ENCODE assay signal across 15 cellular contexts in the genomic region with DNA sequence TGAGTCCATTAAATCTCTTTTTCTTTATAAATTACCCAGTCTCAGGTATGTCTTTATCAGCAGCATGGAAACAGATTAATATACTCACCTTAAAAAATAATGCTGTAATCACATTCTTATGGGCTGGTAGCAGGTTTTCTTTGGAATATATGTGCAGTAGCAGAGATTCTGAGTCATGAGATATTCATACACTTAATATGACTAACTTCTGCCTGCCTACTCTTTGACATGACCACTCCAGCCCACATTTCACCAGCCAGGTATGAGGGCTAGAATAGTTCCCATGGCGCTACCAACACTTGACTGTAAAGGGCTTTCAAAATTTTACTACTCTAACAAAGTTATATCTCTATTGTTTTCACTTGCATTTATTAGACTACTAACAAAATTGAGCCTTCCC.
A peak's percentile ranks its signal among the peaks of the same experiment; 100 is the strongest.
DNase-seq lines count a peak whose midpoint lies in the region; ATAC-seq, FAIRE-seq and TF ChIP-seq lines count a peak whose summit lies in the region.
"Had no signal": no experiment of that assay in that cellular context is flagged by ENCODE, and none has a peak within 500 bp of the region (broad histone marks: within the 10 kb centered on the region; RNA-seq: fewer than 3 reads in every experiment).

No MANE protein-coding gene starts in this region.

- H3K4me1 Mint-ChIP-seq in CD14-positive monocyte (no peaks in the 10 kb centered on the region), WTC11 (no peaks in the 10 kb centered on the region)
- H3K4me1 Mint-ChIP-seq: H9 had no signal

- H3K9me2 ChIP-seq in GM23248 (ENCODE audit: insufficient read depth) (no peaks in the 10 kb centered on the region), PC-3 (replicated peaks; ENCODE audit: low read length) (no peaks in the 10 kb centered on the region)

- H3K27me3 ChIP-seq in GM23248 (replicated peaks; ENCODE audit: insufficient read depth) = no peaks in the 10 kb centered on the region
- no peaks in the 10 kb centered on the region for H3K27me3 ChIP-seq in PC-3 (ENCODE audit: low read length)
- no peaks in the 10 kb centered on the region for H3K27me3 ChIP-seq in bronchial epithelial cell (ENCODE audit: control insufficient read depth, insufficient read depth, low read length)
- no peaks in the 10 kb centered on the region for H3K27me3 ChIP-seq in foreskin keratinocyte
- H3K27me3 ChIP-seq: BLaER1 had no signal

- 54 to 71% methylated on average over 1 of the region's 1 CpG for WGBS in GM23248 (ENCODE audit: low coverage in 1 of 2, low lambda C conversion rate in 2 of 2, missing lambda C conversion rate in 2 of 2), 2 experiments

- in situ Hi-C loops in GM23248 (cut with MboI) = no loop called here

- CTCF ChIA-PET in PC-3 (lab: Charles Lee) (no interaction called here), WTC11 (lab: Charles Lee) (no interaction called here)

- DNase-seq in GM23248 (peak; percentile 2), PC-3 (peak; percentile 61), bronchial epithelial cell (ENCODE audit: low read depth) (peak; percentile 86), foreskin keratinocyte (peak; percentile 33 to 74), CD14-positive monocyte (ENCODE audit: low spot score) (no peak), WTC11 (ENCODE audit: low spot score) (no peak)
- DNase-seq: 8988T; Calu3; CD8-positive, alpha-beta T cell; DMS79 treated with DMSO at 0.1 percent for 48 hours; GF-D8; H9 had no signal

- H3K36me3 ChIP-seq in GM23248 (ENCODE audit: low read depth) = no peaks in the 10 kb centered on the region
- H3K36me3 ChIP-seq in PC-3 (ENCODE audit: low read depth, low read length) = no peaks in the 10 kb centered on the region
- no peaks in the 10 kb centered on the region for H3K36me3 ChIP-seq in bronchial epithelial cell (ENCODE audit: control insufficient read depth, insufficient read depth, low read length)
- H3K36me3 ChIP-seq: BLaER1 had no signal

- no peak for FAIRE-seq in bronchial epithelial cell (lab: Jason Lieb, UNC)
- FAIRE-seq: H1 had no signal

- BruUV-seq in PC-3 (replicated peaks; lab: Mats Ljungman, UMichigan) = no TSS peak

- intact Hi-C loops in PC-3 (cut with micrococcal nuclease) (no loop called here), CD14-positive monocyte (cut with micrococcal nuclease) (no loop called here)

- H3K9ac ChIP-seq in GM23248 (no peak overlapping the region), PC-3 (ENCODE audit: low read length) (no peak overlapping the region)
- H3K9ac ChIP-seq: BLaER1 had no signal

- H4K20me1 ChIP-seq in GM23248 (ENCODE audit: insufficient read depth) = no peaks in the 10 kb centered on the region
- H4K20me1 ChIP-seq in PC-3 (ENCODE audit: low read length) = no peaks in the 10 kb centered on the region
- H4K20me1 ChIP-seq: BLaER1 had no signal

- no peak overlapping the region for H3K27ac Mint-ChIP-seq in CD14-positive monocyte
- H3K27ac Mint-ChIP-seq in WTC11 = no peak overlapping the region
- H3K27ac Mint-ChIP-seq: CD8-positive, alpha-beta T cell; H9 had no signal

- H3K9me3 Mint-ChIP-seq in CD14-positive monocyte (peaks cover 2 to 11% (median 4%) of the 10 kb centered on the region in 7 donors), WTC11 (peaks cover 79% of the 10 kb centered on the region)

- ATAC-seq in PC-3 (peak; percentile 57), foreskin keratinocyte (peak; percentile 100), GM21515 (IDR thresholded peaks at IDR 0.05; ENCODE audit: unreplicated experiment) (no peak), WTC11 (no peak)
- ATAC-seq: CD8-positive, alpha-beta T cell had no signal

- H3F3A ChIP-seq in GM23248 (ENCODE audit: insufficient read depth) (no peaks in the 10 kb centered on the region), PC-3 (ENCODE audit: low read length, unreplicated experiment) (no peaks in the 10 kb centered on the region)

- no peak overlapping the region for H2AFZ ChIP-seq in GM23248
- no peak overlapping the region for H2AFZ ChIP-seq in PC-3 (ENCODE audit: low read length)

- no peaks in the 10 kb centered on the region for H3K36me3 Mint-ChIP-seq in CD14-positive monocyte
- peaks cover 28% of the 10 kb centered on the region for H3K36me3 Mint-ChIP-seq in WTC11
- H3K36me3 Mint-ChIP-seq: CD8-positive, alpha-beta T cell had no signal

- H3K27me3 Mint-ChIP-seq in CD14-positive monocyte (ENCODE audit: low read depth in 3 of 3) (no peaks in the 10 kb centered on the region), WTC11 (ENCODE audit: low read depth) (no peaks in the 10 kb centered on the region)

- POLR2A ChIA-PET in PC-3 (lab: Charles Lee; ENCODE audit: unreplicated experiment) (no interaction called here), WTC11 (lab: Charles Lee) (no interaction called here)

- TF ChIP-seq CTCF in PC-3 (conservative IDR thresholded peaks at IDR 0.05; ENCODE audit: low read depth, low read length) (no peak), bronchial epithelial cell (IDR thresholded peaks at IDR 0.05; ENCODE audit: insufficient read depth, low read length, severe bottlenecking) (no peak), foreskin keratinocyte (conservative IDR thresholded peaks at IDR 0.05) (no peak), CD14-positive monocyte (IDR thresholded peaks at IDR 0.05) (no peak), WTC11 (IDR thresholded peaks at IDR 0.05) (no peak)

- no peak overlapping the region for H3K4me3 ChIP-seq in GM23248
- no peak overlapping the region for H3K4me3 ChIP-seq in PC-3 (ENCODE audit: low read length)
- H3K4me3 ChIP-seq in bronchial epithelial cell (ENCODE audit: low read depth, low read length) = no peak overlapping the region
- H3K4me3 ChIP-seq: BLaER1 had no signal

- H3K4me3 Mint-ChIP-seq in CD14-positive monocyte (no peak overlapping the region), WTC11 (no peak overlapping the region)
- H3K4me3 Mint-ChIP-seq: CD8-positive, alpha-beta T cell; H9 had no signal

- no peaks in the 10 kb centered on the region for H3K4me1 ChIP-seq in GM23248 (ENCODE audit: insufficient read depth)
- H3K4me1 ChIP-seq in PC-3 (ENCODE audit: insufficient read depth, low read length) = no peaks in the 10 kb centered on the region
- no peaks in the 10 kb centered on the region for H3K4me1 ChIP-seq in foreskin keratinocyte
- H3K4me1 ChIP-seq: BLaER1 had no signal

- H3K79me2 ChIP-seq in GM23248 (ENCODE audit: insufficient read depth) = no peaks in the 10 kb centered on the region
- H3K79me2 ChIP-seq in PC-3 (ENCODE audit: low read length) = no peaks in the 10 kb centered on the region

- no peak overlapping the region for H3K27ac ChIP-seq in GM23248
- H3K27ac ChIP-seq in PC-3 (ENCODE audit: low read length) = no peak overlapping the region
- H3K27ac ChIP-seq in foreskin keratinocyte = no peak overlapping the region
- H3K27ac ChIP-seq: BLaER1 had no signal

- H3K4me2 ChIP-seq in GM23248 (ENCODE audit: unreplicated experiment) (no peak overlapping the region), PC-3 (ENCODE audit: low read length) (no peak overlapping the region)
- H3K4me2 ChIP-seq: BLaER1 had no signal

- no peaks in the 10 kb centered on the region for H3K9me3 ChIP-seq in GM23248 (ENCODE audit: low read depth)
- H3K9me3 ChIP-seq in PC-3 (ENCODE audit: low read length) = no peaks in the 10 kb centered on the region

TF ChIP-seq in WTC11, 78 proteins besides CTCF, POLR2A, EP300 and RAD21:
- TF ChIP-seq ERG (CRISPR knock-in tag; IDR thresholded peaks at IDR 0.05) (no peak), ATF3 (CRISPR knock-in tag; conservative IDR thresholded peaks at IDR 0.05) (no peak), ZNF317 (CRISPR knock-in tag; IDR thresholded peaks at IDR 0.05; ENCODE audit: borderline replicate concordance, low read depth) (no peak), ZNF425 (CRISPR knock-in tag; conservative IDR thresholded peaks at IDR 0.05) (no peak), KAT7 (CRISPR knock-in tag; IDR thresholded peaks at IDR 0.05; ENCODE audit: borderline replicate concordance) (no peak), SP1 (CRISPR knock-in tag; conservative IDR thresholded peaks at IDR 0.05) (no peak), NR1H2 (CRISPR knock-in tag; IDR thresholded peaks at IDR 0.05) (no peak)
- TF ChIP-seq, protein P1, sequence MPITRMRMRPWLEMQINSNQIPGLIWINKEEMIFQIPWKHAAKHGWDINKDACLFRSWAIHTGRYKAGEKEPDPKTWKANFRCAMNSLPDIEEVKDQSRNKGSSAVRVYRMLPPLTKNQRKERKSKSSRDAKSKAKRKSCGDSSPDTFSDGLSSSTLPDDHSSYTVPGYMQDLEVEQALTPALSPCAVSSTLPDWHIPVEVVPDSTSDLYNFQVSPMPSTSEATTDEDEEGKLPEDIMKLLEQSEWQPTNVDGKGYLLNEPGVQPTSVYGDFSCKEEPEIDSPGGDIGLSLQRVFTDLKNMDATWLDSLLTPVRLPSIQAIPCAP (CRISPR knock-in tag; IDR thresholded peaks at IDR 0.05) = no peak
TF ChIP-seq in WTC11: peak in this region for 0.

Comparison
In these comparisons a context has a peak if more than half of its experiments do, and no peak if none do; other contexts are left out.
1. DNase-seq: peak in GM23248 (single experiment), PC-3 (single experiment), bronchial epithelial cell (single experiment) and foreskin keratinocyte (2 of 2); none in CD14-positive monocyte (single experiment) and WTC11 (single experiment).
2. ATAC-seq: peak in PC-3 (single experiment) and foreskin keratinocyte (single experiment); none in GM21515 (single experiment) and WTC11 (single experiment).